Comparison of ENCODE assay signal across 8 cellular contexts in the genomic region with DNA sequence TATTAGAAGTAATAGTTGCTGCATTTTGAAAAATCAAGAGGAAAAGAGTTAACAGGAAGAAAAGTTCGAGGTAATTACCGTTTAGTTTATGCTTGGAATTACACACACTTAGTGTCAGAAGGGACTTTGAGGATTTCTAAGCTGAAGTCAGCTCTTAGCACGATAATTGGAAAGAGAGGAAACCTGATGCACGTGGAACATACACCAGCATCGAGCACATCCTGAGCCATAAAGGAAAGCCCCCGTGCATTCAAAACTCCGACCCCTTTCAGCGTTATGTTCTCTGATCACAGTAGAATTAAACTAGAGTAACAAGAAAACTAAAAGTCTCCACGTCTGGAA. TPM values are rescaled to one million over a fixed set of nuclear protein-coding genes. Genes with fewer than 3 reads are reported as not detected.
DNase-seq lines count a peak whose midpoint lies in the region; ATAC-seq and TF ChIP-seq lines count a peak whose summit lies in the region.

No MANE protein-coding gene starts in this region.

- DNase-seq in NCI-H2107 (lab: John Stamatoyannopoulos, UW) (peak; percentile 21), NCI-H2107 treated with DMSO at 0.1 percent for 48 hours (lab: John Stamatoyannopoulos, UW; ENCODE audit: unreplicated experiment) (no peak), Peyer's patch (no peak), fibroblast of the aortic adventitia (ENCODE audit: low read depth) (no peak), skeletal muscle cell (ENCODE audit: low read depth) (no peak), cortex of kidney (lab: John Stamatoyannopoulos, UW) (no peak), islet precursor cell (no peak)

- peaks cover 0 to 15% (median 2%) of the 10 kb centered on the region in 4 donors for H3K4me1 ChIP-seq in Peyer's patch

- H3K4me3 ChIP-seq in Peyer's patch (peak overlapping the region; percentile 84 to 98 (median 92)), fibroblast of the aortic adventitia (ENCODE audit: low read depth, low read length) (peak overlapping the region; percentile 95), skeletal muscle cell (ENCODE audit: low read depth, low read length) (peak overlapping the region; percentile 82)

- TF ChIP-seq POLR2A in Peyer's patch (IDR thresholded peaks at IDR 0.05), result no peak

- no peaks in the 10 kb centered on the region for H3K36me3 ChIP-seq in Peyer's patch

- peak overlapping the region; percentile 76 to 85 (median 78) for H3K27ac ChIP-seq in Peyer's patch

- peak; percentile 8 for ATAC-seq in HG02623 (IDR thresholded peaks at IDR 0.05; ENCODE audit: unreplicated experiment)

- no peaks in the 10 kb centered on the region for H3K27me3 ChIP-seq in Peyer's patch

- TF ChIP-seq CTCF in Peyer's patch (IDR thresholded peaks at IDR 0.05) (no peak), fibroblast of the aortic adventitia (IDR thresholded peaks at IDR 0.05; ENCODE audit: insufficient read depth, low read length) (no peak)

- no peaks in the 10 kb centered on the region for H3K9me3 ChIP-seq in Peyer's patch

RNA-seq across cellular contexts. Expression of a gene that starts 0.4 kb away (rescaled TPM):
- total RNA-seq in Peyer's patch, result 10 to 100 TPM; 12.9 to 31.5 (median 19.7) TPM
- total RNA-seq in fibroblast of the aortic adventitia (ENCODE audit: low replicate concordance), result 2.9 and 15.8 TPM in 2 replicates
